In the genomic region with DNA sequence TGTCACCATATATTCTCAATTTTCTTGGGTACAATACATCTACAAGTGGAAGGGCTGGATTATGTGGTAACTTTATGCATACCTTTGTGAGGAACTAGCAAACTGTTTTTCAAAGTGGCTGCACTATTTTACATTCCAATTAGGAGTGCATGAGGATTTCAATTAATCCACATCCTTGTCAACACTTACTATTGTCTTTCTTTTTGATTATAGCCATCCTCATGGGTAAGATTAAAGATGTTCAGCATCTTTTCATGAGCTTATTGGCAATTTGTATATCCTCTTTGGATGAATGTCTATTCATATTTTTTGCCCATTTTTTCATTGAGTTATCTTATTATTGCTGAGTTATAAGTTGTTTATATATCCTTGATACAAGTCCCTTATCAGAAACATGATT, we compare ENCODE assay signal across 7 cellular contexts.
"Had no signal": no experiment of that assay in that cellular context is flagged by ENCODE, and none has a peak within 500 bp of the region (broad histone marks: within the 10 kb centered on the region; RNA-seq: fewer than 3 reads in every experiment).

No MANE protein-coding gene starts in this region.

- H3K4me3 ChIP-seq: GM12878 had no signal

- ATAC-seq: GM12878 had no signal

- DNase-seq: GDM1, GF-D8 had no signal

- FAIRE-seq: GM12878, GM12891, GM12892, GM18507, GM19239 had no signal
